1 cellular context compared by ENCODE assay signal in the genomic region with DNA sequence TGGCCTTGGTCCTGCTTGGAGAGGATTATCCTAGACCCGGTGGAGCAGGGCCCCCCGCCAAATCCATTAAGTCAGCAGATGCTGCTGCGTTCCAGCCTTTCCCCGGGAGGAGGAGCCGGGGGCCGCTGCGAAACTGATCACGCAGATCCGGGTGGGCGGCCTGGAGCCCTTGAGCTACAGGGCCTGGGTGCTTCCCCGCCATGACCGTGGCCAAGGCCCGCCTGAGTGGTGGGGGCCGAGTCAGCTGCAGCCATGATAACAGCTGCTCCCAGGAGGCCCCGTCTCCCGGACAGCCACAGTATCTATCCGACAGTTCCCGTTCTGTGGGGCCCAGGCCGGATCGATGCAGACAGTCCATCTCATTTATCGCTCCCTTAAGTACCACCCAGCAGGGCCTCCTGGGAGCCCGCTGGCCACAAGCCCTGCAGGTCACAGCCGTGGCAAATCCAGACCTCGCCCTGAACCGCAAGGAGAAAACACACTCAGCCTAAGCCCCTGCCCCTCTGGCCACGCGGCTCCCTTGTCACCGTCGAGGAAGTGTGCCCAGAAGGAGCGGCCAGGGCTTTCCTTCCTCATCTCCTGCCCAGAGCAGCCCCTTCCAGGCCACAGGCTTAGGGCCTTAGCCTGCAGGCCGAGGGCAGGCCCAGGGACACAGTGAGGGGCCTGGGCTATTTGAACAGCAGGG.
A peak's percentile ranks its signal among the peaks of the same experiment; 100 is the strongest.
TF ChIP-seq lines count a peak whose summit lies in the region.

No MANE protein-coding gene starts in this region.

TF ChIP-seq in HepG2, 621 proteins besides CTCF, POLR2A, EP300 and RAD21 (continues in another document):
- TF ChIP-seq ZFAT (CRISPR knock-in tag; conservative IDR thresholded peaks at IDR 0.05) (no peak), ZNF431 (CRISPR knock-in tag; IDR thresholded peaks at IDR 0.05; ENCODE audit: borderline replicate concordance, low read depth) (no peak), ZFY (CRISPR knock-in tag; IDR thresholded peaks at IDR 0.05) (peak; percentile 25; the same call in 1 of the 2 replicates), ZNF263 (CRISPR knock-in tag; IDR thresholded peaks at IDR 0.05) (no peak), ZFX (CRISPR knock-in tag; IDR thresholded peaks at IDR 0.05; ENCODE audit: low read depth) (peak; percentile 55; the same call in 1 of the 2 replicates), CAMTA2 (CRISPR knock-in tag; IDR thresholded peaks at IDR 0.05; ENCODE audit: borderline replicate concordance) (no peak), SOX13 (IDR thresholded peaks at IDR 0.05) (no peak), SOX13 (CRISPR knock-in tag; conservative IDR thresholded peaks at IDR 0.05 in 1 of 2, IDR thresholded peaks at IDR 0.05 in 1 of 2) (no peak), ZNF841 (CRISPR knock-in tag; IDR thresholded peaks at IDR 0.05; ENCODE audit: borderline replicate concordance) (no peak), ZNF354B (CRISPR knock-in tag; IDR thresholded peaks at IDR 0.05) (no peak), ZNF496 (CRISPR knock-in tag; IDR thresholded peaks at IDR 0.05; ENCODE audit: insufficient replicate concordance) (no peak), ZFYVE20 (CRISPR knock-in tag; IDR thresholded peaks at IDR 0.05; ENCODE audit: borderline replicate concordance, low read depth) (no peak), RAD51 (IDR thresholded peaks at IDR 0.05; ENCODE audit: borderline replicate concordance) (no peak), POLR2AphosphoS2 (IDR thresholded peaks at IDR 0.05; ENCODE audit: low read depth, low read length) (no peak), NFYB (CRISPR knock-in tag; IDR thresholded peaks at IDR 0.05) (no peak), MAX (IDR thresholded peaks at IDR 0.05) (peak; percentile 53; the same call in 1 of the 2 replicates)
- TF ChIP-seq, protein P1, sequence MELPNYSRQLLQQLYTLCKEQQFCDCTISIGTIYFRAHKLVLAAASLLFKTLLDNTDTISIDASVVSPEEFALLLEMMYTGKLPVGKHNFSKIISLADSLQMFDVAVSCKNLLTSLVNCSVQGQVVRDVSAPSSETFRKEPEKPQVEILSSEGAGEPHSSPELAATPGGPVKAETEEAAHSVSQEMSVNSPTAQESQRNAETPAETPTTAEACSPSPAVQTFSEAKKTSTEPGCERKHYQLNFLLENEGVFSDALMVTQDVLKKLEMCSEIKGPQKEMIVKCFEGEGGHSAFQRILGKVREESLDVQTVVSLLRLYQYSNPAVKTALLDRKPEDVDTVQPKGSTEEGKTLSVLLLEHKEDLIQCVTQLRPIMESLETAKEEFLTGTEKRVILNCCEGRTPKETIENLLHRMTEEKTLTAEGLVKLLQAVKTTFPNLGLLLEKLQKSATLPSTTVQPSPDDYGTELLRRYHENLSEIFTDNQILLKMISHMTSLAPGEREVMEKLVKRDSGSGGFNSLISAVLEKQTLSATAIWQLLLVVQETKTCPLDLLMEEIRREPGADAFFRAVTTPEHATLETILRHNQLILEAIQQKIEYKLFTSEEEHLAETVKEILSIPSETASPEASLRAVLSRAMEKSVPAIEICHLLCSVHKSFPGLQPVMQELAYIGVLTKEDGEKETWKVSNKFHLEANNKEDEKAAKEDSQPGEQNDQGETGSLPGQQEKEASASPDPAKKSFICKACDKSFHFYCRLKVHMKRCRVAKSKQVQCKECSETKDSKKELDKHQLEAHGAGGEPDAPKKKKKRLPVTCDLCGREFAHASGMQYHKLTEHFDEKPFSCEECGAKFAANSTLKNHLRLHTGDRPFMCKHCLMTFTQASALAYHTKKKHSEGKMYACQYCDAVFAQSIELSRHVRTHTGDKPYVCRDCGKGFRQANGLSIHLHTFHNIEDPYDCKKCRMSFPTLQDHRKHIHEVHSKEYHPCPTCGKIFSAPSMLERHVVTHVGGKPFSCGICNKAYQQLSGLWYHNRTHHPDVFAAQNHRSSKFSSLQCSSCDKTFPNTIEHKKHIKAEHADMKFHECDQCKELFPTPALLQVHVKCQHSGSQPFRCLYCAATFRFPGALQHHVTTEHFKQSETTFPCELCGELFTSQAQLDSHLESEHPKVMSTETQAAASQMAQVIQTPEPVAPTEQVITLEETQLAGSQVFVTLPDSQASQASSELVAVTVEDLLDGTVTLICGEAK (IDR thresholded peaks at IDR 0.05): no peak
- TF ChIP-seq, protein P1 (CRISPR knock-in tag; IDR thresholded peaks at IDR 0.05): no peak
- TF ChIP-seq, protein P2, sequence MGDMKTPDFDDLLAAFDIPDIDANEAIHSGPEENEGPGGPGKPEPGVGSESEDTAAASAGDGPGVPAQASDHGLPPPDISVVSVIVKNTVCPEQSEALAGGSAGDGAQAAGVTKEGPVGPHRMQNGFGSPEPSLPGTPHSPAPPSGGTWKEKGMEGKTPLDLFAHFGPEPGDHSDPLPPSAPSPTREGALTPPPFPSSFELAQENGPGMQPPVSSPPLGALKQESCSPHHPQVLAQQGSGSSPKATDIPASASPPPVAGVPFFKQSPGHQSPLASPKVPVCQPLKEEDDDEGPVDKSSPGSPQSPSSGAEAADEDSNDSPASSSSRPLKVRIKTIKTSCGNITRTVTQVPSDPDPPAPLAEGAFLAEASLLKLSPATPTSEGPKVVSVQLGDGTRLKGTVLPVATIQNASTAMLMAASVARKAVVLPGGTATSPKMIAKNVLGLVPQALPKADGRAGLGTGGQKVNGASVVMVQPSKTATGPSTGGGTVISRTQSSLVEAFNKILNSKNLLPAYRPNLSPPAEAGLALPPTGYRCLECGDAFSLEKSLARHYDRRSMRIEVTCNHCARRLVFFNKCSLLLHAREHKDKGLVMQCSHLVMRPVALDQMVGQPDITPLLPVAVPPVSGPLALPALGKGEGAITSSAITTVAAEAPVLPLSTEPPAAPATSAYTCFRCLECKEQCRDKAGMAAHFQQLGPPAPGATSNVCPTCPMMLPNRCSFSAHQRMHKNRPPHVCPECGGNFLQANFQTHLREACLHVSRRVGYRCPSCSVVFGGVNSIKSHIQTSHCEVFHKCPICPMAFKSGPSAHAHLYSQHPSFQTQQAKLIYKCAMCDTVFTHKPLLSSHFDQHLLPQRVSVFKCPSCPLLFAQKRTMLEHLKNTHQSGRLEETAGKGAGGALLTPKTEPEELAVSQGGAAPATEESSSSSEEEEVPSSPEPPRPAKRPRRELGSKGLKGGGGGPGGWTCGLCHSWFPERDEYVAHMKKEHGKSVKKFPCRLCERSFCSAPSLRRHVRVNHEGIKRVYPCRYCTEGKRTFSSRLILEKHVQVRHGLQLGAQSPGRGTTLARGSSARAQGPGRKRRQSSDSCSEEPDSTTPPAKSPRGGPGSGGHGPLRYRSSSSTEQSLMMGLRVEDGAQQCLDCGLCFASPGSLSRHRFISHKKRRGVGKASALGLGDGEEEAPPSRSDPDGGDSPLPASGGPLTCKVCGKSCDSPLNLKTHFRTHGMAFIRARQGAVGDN (CRISPR knock-in tag; IDR thresholded peaks at IDR 0.05): peak; percentile 69
- TF ChIP-seq, protein P3, sequence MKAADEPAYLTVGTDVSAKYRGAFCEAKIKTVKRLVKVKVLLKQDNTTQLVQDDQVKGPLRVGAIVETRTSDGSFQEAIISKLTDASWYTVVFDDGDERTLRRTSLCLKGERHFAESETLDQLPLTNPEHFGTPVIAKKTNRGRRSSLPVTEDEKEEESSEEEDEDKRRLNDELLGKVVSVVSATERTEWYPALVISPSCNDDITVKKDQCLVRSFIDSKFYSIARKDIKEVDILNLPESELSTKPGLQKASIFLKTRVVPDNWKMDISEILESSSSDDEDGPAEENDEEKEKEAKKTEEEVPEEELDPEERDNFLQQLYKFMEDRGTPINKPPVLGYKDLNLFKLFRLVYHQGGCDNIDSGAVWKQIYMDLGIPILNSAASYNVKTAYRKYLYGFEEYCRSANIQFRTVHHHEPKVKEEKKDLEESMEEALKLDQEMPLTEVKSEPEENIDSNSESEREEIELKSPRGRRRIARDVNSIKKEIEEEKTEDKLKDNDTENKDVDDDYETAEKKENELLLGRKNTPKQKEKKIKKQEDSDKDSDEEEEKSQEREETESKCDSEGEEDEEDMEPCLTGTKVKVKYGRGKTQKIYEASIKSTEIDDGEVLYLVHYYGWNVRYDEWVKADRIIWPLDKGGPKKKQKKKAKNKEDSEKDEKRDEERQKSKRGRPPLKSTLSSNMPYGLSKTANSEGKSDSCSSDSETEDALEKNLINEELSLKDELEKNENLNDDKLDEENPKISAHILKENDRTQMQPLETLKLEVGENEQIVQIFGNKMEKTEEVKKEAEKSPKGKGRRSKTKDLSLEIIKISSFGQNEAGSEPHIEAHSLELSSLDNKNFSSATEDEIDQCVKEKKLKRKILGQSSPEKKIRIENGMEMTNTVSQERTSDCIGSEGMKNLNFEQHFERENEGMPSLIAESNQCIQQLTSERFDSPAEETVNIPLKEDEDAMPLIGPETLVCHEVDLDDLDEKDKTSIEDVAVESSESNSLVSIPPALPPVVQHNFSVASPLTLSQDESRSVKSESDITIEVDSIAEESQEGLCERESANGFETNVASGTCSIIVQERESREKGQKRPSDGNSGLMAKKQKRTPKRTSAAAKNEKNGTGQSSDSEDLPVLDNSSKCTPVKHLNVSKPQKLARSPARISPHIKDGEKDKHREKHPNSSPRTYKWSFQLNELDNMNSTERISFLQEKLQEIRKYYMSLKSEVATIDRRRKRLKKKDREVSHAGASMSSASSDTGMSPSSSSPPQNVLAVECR (CRISPR knock-in tag; IDR thresholded peaks at IDR 0.05; ENCODE audit: borderline replicate concordance): no peak
- TF ChIP-seq, protein P4, sequence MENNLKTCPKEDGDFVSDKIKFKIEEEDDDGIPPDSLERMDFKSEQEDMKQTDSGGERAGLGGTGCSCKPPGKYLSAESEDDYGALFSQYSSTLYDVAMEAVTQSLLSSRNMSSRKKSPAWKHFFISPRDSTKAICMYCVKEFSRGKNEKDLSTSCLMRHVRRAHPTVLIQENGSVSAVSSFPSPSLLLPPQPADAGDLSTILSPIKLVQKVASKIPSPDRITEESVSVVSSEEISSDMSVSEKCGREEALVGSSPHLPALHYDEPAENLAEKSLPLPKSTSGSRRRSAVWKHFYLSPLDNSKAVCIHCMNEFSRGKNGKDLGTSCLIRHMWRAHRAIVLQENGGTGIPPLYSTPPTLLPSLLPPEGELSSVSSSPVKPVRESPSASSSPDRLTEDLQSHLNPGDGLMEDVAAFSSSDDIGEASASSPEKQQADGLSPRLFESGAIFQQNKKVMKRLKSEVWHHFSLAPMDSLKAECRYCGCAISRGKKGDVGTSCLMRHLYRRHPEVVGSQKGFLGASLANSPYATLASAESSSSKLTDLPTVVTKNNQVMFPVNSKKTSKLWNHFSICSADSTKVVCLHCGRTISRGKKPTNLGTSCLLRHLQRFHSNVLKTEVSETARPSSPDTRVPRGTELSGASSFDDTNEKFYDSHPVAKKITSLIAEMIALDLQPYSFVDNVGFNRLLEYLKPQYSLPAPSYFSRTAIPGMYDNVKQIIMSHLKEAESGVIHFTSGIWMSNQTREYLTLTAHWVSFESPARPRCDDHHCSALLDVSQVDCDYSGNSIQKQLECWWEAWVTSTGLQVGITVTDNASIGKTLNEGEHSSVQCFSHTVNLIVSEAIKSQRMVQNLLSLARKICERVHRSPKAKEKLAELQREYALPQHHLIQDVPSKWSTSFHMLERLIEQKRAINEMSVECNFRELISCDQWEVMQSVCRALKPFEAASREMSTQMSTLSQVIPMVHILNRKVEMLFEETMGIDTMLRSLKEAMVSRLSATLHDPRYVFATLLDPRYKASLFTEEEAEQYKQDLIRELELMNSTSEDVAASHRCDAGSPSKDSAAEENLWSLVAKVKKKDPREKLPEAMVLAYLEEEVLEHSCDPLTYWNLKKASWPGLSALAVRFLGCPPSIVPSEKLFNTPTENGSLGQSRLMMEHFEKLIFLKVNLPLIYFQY (CRISPR knock-in tag; IDR thresholded peaks at IDR 0.05; ENCODE audit: borderline replicate concordance): no peak
- TF ChIP-seq, protein P5, sequence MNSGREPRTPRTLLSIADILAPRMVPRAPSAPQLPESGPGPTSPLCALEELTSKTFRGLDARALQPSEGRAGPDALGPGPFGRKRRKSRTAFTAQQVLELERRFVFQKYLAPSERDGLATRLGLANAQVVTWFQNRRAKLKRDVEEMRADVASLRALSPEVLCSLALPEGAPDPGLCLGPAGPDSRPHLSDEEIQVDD (CRISPR knock-in tag; IDR thresholded peaks at IDR 0.05; ENCODE audit: borderline replicate concordance): no peak
- TF ChIP-seq, protein P6, sequence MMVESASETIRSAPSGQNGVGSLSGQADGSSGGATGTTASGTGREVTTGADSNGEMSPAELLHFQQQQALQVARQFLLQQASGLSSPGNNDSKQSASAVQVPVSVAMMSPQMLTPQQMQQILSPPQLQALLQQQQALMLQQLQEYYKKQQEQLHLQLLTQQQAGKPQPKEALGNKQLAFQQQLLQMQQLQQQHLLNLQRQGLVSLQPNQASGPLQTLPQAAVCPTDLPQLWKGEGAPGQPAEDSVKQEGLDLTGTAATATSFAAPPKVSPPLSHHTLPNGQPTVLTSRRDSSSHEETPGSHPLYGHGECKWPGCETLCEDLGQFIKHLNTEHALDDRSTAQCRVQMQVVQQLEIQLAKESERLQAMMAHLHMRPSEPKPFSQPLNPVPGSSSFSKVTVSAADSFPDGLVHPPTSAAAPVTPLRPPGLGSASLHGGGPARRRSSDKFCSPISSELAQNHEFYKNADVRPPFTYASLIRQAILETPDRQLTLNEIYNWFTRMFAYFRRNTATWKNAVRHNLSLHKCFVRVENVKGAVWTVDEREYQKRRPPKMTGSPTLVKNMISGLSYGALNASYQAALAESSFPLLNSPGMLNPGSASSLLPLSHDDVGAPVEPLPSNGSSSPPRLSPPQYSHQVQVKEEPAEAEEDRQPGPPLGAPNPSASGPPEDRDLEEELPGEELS (CRISPR knock-in tag; IDR thresholded peaks at IDR 0.05): no peak
